1 cellular context compared by ENCODE assay signal in the genomic region with DNA sequence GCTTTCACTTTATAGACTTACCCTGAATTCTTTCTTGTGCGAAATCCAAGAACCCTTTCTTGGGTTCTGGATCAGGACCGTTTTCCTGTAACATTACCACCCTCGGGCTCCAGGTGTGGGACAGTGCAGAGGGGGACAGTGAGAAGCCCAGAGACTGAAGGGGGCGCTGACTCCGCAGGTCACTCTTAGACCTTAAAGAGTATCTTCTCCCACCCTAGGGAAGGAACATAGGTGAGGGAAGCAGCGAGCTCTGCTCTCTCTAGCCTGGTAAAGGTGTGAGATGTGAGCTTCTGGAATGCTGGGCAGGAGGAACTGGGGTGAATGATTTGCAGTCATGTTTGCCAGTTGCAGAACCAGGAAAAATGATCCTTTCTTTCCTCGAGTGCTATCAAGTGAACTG.
TF ChIP-seq lines count a peak whose summit lies in the region.

No MANE protein-coding gene starts in this region.

TF ChIP-seq in K562, 482 proteins besides CTCF, POLR2A, EP300 and RAD21 (continued from another document):
- TF ChIP-seq, protein P1, sequence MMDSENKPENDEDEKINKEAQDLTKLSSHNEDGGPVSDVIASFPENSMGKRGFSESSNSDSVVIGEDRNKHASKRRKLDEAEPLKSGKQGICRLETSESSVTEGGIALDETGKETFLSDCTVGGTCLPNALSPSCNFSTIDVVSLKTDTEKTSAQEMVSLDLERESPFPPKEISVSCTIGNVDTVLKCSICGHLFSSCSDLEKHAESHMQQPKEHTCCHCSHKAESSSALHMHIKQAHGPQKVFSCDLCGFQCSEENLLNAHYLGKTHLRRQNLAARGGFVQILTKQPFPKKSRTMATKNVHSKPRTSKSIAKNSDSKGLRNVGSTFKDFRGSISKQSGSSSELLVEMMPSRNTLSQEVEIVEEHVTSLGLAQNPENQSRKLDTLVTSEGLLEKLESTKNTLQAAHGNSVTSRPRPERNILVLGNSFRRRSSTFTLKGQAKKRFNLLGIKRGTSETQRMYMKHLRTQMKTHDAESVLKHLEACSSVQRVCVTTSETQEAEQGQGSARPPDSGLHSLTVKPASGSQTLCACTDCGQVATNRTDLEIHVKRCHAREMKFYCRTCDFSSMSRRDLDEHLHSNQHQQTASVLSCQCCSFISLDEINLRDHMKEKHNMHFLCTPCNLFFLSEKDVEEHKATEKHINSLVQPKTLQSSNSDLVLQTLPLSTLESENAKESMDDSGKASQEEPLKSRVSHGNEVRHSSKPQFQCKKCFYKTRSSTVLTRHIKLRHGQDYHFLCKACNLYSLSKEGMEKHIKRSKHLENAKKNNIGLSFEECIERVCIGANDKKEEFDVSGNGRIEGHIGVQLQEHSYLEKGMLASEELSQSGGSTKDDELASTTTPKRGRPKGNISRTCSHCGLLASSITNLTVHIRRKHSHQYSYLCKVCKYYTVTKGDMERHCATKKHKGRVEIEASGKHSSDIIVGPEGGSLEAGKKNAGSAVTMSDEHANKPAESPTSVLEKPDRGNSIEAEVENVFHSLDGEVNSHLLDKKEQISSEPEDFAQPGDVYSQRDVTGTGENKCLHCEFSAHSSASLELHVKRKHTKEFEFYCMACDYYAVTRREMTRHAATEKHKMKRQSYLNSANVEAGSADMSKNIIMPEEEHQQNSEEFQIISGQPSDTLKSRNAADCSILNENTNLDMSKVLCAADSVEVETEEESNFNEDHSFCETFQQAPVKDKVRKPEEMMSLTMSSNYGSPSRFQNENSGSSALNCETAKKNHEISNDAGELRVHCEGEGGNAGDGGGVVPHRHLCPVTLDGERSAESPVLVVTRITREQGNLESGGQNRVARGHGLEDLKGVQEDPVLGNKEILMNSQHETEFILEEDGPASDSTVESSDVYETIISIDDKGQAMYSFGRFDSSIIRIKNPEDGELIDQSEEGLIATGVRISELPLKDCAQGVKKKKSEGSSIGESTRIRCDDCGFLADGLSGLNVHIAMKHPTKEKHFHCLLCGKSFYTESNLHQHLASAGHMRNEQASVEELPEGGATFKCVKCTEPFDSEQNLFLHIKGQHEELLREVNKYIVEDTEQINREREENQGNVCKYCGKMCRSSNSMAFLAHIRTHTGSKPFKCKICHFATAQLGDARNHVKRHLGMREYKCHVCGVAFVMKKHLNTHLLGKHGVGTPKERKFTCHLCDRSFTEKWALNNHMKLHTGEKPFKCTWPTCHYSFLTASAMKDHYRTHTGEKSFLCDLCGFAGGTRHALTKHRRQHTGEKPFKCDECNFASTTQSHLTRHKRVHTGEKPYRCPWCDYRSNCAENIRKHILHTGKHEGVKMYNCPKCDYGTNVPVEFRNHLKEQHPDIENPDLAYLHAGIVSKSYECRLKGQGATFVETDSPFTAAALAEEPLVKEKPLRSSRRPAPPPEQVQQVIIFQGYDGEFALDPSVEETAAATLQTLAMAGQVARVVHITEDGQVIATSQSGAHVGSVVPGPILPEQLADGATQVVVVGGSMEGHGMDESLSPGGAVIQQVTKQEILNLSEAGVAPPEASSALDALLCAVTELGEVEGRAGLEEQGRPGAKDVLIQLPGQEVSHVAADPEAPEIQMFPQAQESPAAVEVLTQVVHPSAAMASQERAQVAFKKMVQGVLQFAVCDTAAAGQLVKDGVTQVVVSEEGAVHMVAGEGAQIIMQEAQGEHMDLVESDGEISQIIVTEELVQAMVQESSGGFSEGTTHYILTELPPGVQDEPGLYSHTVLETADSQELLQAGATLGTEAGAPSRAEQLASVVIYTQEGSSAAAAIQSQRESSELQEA (IDR thresholded peaks at IDR 0.05; ENCODE audit: low read depth), result no peak
- no peak for TF ChIP-seq NELFE (IDR thresholded peaks at IDR 0.05; ENCODE audit: insufficient read depth, insufficient read length)
- TF ChIP-seq, protein P2, sequence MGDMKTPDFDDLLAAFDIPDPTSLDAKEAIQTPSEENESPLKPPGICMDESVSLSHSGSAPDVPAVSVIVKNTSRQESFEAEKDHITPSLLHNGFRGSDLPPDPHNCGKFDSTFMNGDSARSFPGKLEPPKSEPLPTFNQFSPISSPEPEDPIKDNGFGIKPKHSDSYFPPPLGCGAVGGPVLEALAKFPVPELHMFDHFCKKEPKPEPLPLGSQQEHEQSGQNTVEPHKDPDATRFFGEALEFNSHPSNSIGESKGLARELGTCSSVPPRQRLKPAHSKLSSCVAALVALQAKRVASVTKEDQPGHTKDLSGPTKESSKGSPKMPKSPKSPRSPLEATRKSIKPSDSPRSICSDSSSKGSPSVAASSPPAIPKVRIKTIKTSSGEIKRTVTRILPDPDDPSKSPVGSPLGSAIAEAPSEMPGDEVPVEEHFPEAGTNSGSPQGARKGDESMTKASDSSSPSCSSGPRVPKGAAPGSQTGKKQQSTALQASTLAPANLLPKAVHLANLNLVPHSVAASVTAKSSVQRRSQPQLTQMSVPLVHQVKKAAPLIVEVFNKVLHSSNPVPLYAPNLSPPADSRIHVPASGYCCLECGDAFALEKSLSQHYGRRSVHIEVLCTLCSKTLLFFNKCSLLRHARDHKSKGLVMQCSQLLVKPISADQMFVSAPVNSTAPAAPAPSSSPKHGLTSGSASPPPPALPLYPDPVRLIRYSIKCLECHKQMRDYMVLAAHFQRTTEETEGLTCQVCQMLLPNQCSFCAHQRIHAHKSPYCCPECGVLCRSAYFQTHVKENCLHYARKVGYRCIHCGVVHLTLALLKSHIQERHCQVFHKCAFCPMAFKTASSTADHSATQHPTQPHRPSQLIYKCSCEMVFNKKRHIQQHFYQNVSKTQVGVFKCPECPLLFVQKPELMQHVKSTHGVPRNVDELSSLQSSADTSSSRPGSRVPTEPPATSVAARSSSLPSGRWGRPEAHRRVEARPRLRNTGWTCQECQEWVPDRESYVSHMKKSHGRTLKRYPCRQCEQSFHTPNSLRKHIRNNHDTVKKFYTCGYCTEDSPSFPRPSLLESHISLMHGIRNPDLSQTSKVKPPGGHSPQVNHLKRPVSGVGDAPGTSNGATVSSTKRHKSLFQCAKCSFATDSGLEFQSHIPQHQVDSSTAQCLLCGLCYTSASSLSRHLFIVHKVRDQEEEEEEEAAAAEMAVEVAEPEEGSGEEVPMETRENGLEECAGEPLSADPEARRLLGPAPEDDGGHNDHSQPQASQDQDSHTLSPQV (IDR thresholded peaks at IDR 0.05), result no peak
- TF ChIP-seq HDAC3 (IDR thresholded peaks at IDR 0.05; ENCODE audit: borderline replicate concordance, partially characterized antibody), result no peak
- no peak for TF ChIP-seq TCF7L2 (IDR thresholded peaks at IDR 0.05; ENCODE audit: low read depth, low read length)
- TF ChIP-seq, protein P3, sequence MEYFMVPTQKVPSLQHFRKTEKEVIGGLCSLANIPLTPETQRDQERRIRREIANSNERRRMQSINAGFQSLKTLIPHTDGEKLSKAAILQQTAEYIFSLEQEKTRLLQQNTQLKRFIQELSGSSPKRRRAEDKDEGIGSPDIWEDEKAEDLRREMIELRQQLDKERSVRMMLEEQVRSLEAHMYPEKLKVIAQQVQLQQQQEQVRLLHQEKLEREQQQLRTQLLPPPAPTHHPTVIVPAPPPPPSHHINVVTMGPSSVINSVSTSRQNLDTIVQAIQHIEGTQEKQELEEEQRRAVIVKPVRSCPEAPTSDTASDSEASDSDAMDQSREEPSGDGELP (CRISPR knock-in tag; IDR thresholded peaks at IDR 0.05; ENCODE audit: borderline replicate concordance), result no peak
- TF ChIP-seq ZNF764 (CRISPR knock-in tag; IDR thresholded peaks at IDR 0.05; ENCODE audit: low read depth), result no peak
- TF ChIP-seq ZNF239 (CRISPR knock-in tag; IDR thresholded peaks at IDR 0.05), result no peak
